8 cellular contexts compared by ENCODE assay signal in genomic region chr12:18430425-18431048, GRCh38.
DNase-seq lines count a peak whose midpoint lies in the region; ATAC-seq, FAIRE-seq and TF ChIP-seq lines count a peak whose summit lies in the region.

No MANE protein-coding gene starts in this region.

- FAIRE-seq in keratinocyte (lab: Jason Lieb, UNC): no peak

- in situ Hi-C loops in Caki2 (cut with HindIII; ENCODE audit: low pct_unique_long_range_greater_than_20kb, low sequenced_read_pairs): no loop called here

- H3K9me3 Mint-ChIP-seq in brain: peaks cover 0 to 10% (median 0%) of the 10 kb centered on the region in 5 experiments

- peaks cover 11% of the 10 kb centered on the region for H3K4me1 Mint-ChIP-seq in brain

- dilution Hi-C loops in keratinocyte (cut with MboI; ENCODE audit: extremely low pct_ligation_motif_present, low sequenced_read_pairs): no loop called here

- H4K20me1 ChIP-seq in keratinocyte (ENCODE audit: control insufficient read depth, extremely low read depth, insufficient read depth, low read length): no peaks in the 10 kb centered on the region

- H3K27ac ChIP-seq in keratinocyte (ENCODE audit: control insufficient read depth, insufficient read depth, low read length): no peak overlapping the region
- no peak overlapping the region for H3K27ac ChIP-seq in upper lobe of left lung

- H3K79me2 ChIP-seq in keratinocyte (ENCODE audit: control insufficient read depth, insufficient read depth, low read length): no peaks in the 10 kb centered on the region

- H3K9me3 ChIP-seq in keratinocyte (ENCODE audit: control insufficient read depth, low read depth, low read length): no peaks in the 10 kb centered on the region
- no peaks in the 10 kb centered on the region for H3K9me3 ChIP-seq in upper lobe of left lung

- H3K36me3 ChIP-seq in keratinocyte (ENCODE audit: control insufficient read depth in 2 of 2, extremely low read depth in 1 of 2, insufficient read depth in 2 of 2, low read length in 2 of 2): no peaks in the 10 kb centered on the region
- H3K36me3 ChIP-seq in upper lobe of left lung: no peaks in the 10 kb centered on the region

- H3K27me3 ChIP-seq in keratinocyte (ENCODE audit: control insufficient read depth, extremely low read depth, insufficient read depth, low read length): no peaks in the 10 kb centered on the region
- H3K27me3 ChIP-seq in upper lobe of left lung: no peaks in the 10 kb centered on the region

- peaks cover 8% of the 10 kb centered on the region for H3K27me3 Mint-ChIP-seq in brain

- no peak overlapping the region for H3K4me2 ChIP-seq in keratinocyte (ENCODE audit: control insufficient read depth, extremely low read depth, insufficient read depth, low read depth, low read length)

- no peaks in the 10 kb centered on the region for H3K9me1 ChIP-seq in keratinocyte (ENCODE audit: control insufficient read depth, extremely low read depth, insufficient read depth, low read length)

- H2AFZ ChIP-seq in keratinocyte (ENCODE audit: control insufficient read depth, low read length): no peak overlapping the region

- no peak for TF ChIP-seq EP300 in upper lobe of left lung (IDR thresholded peaks at IDR 0.05)

- H3K4me3 ChIP-seq in keratinocyte (ENCODE audit: control insufficient read depth in 2 of 3, extremely low read depth in 1 of 3, insufficient read depth in 2 of 3, low read depth in 1 of 3, low read length in 3 of 3) (no peak overlapping the region), upper lobe of left lung (no peak overlapping the region)

- peak; percentile 73 for ATAC-seq in GM21423 (IDR thresholded peaks at IDR 0.05; ENCODE audit: unreplicated experiment)
- peak; percentile 79 to 80 for ATAC-seq in upper lobe of left lung (ENCODE audit: low FRiP score in 2 of 2)
- no peak for ATAC-seq in HG03342 (IDR thresholded peaks at IDR 0.05; ENCODE audit: unreplicated experiment)

- peak overlapping the region in 1 of 5 experiments; percentile 12 for H3K27ac Mint-ChIP-seq in brain

- WGBS in upper lobe of left lung, 2 donors: 31 to 33% methylated on average over 3 of the region's 3 CpGs

- peak; percentile 57 to 76 for TF ChIP-seq CTCF in brain (conservative IDR thresholded peaks at IDR 0.05)
- TF ChIP-seq CTCF in keratinocyte (optimal IDR thresholded peaks at IDR 0.05 in 1 of 3, IDR thresholded peaks at IDR 0.05 in 1 of 3, conservative IDR thresholded peaks at IDR 0.05 in 1 of 3; ENCODE audit: extremely low read depth in 1 of 3, insufficient read depth in 2 of 3, low read length in 3 of 3): peak; percentile 62 to 74 (median 70)
- TF ChIP-seq CTCF in upper lobe of left lung (IDR thresholded peaks at IDR 0.05): peak; percentile 28 to 73 (median 61)

- H3K9ac ChIP-seq in keratinocyte (ENCODE audit: control insufficient read depth, extremely low read depth, insufficient read depth, low read length): no peak overlapping the region

- TF ChIP-seq POLR2A in upper lobe of left lung (IDR thresholded peaks at IDR 0.05): no peak

- H3K4me1 ChIP-seq in keratinocyte (ENCODE audit: control insufficient read depth, extremely low read depth, insufficient read depth, low read length) (peaks cover 5% of the 10 kb centered on the region), upper lobe of left lung (no peaks in the 10 kb centered on the region)

- H3K36me3 Mint-ChIP-seq in brain: no peaks in the 10 kb centered on the region

- no peak overlapping the region for H3K4me3 Mint-ChIP-seq in brain

- DNase-seq in Caki2 (ENCODE audit: low read depth) (peak; percentile 29), NCI-H146 treated with DMSO at 0.1 percent for 48 hours (lab: John Stamatoyannopoulos, UW; ENCODE audit: unreplicated experiment) (peak; percentile 83), keratinocyte (ENCODE audit: low read depth, low spot score) (no peak), upper lobe of left lung (peak in 1 of 2 donors; percentile 35)
- DNase-seq in stimulated activated naive CD4-positive, alpha-beta T cell (lab: John Stamatoyannopoulos, UW): no peak

Comparison
In these comparisons a context has a peak if more than half of its experiments do, and no peak if none do; other contexts are left out.
1. DNase-seq: peak in Caki2 (single experiment) and NCI-H146 treated with DMSO at 0.1 percent for 48 hours (single experiment); none in keratinocyte (single experiment) and stimulated activated naive CD4-positive, alpha-beta T cell (0 of 6).
2. Peak in every context shown above with its lines, with median percentiles within 50 percentile points of each other: CTCF ChIP-seq.